Comparison of ENCODE assay signal across 29 cellular contexts in genomic region chr11:61812736-61813411, GRCh38.
"Had no signal": no experiment of that assay in that cellular context is flagged by ENCODE, and none has a peak within 500 bp of the region (broad histone marks: within the 10 kb centered on the region; RNA-seq: fewer than 3 reads in every experiment).

No MANE protein-coding gene starts in this region.

- H3K27me3 ChIP-seq: breast epithelium, pancreas, tibial nerve had no signal

- FAIRE-seq: endometrium, frontal cortex, pancreas, TTC549, urothelium cell line had no signal

- H3K36me3 ChIP-seq: breast epithelium, colonic mucosa, pancreas, prostate gland had no signal

- H3K9me3 Mint-ChIP-seq: activated naive CD4-positive, alpha-beta T cell treated with anti-CD3 and anti-CD28 coated beads, Interleukin-2, amount 50 U/mL, for 24 hours; activated naive CD8-positive, alpha-beta T cell treated with anti-CD3 and anti-CD28 coated beads, Interleukin-2, amount 50 U/mL, for 24 hours; activated T-cell treated with anti-CD3 and anti-CD28 coated beads, Interleukin-2, amount 50 U/mL, for 4 hours; activated T-helper 17 cell treated with anti-CD3 and anti-CD28 coated beads, Interleukin-2, amount 50 U/mL, for 72 hours; T-helper 1 cell treated with Interleukin-12 subunit alpha and Interleukin-12 subunit beta and Interleukin-4 antibody, amounts not matched to agents 30 μg/mL and 1 μg/mL, for 36 hours had no signal

- H3K27ac ChIP-seq: breast epithelium, colonic mucosa, epithelial cell of prostate, left ventricle myocardium inferior, pancreas, prostate gland, tibial nerve, VCaP had no signal

- H3K27ac Mint-ChIP-seq: activated naive CD4-positive, alpha-beta T cell treated with anti-CD3 and anti-CD28 coated beads, Interleukin-2, amount 50 U/mL, for 24 hours; activated naive CD8-positive, alpha-beta T cell treated with anti-CD3 and anti-CD28 coated beads, Interleukin-2, amount 50 U/mL, for 24 hours; activated T-helper 17 cell treated with anti-CD3 and anti-CD28 coated beads, Interleukin-2, amount 50 U/mL, for 72 hours; T-helper 1 cell treated with Interleukin-12 subunit alpha and Interleukin-12 subunit beta and Interleukin-4 antibody, amounts not matched to agents 30 μg/mL and 1 μg/mL, for 36 hours had no signal

- ATAC-seq: activated naive CD8-positive, alpha-beta T cell treated with anti-CD3 and anti-CD28 coated beads, Interleukin-2, amount 50 U/mL, for 24 hours; activated T-cell treated with anti-CD3 and anti-CD28 coated beads, Interleukin-2, amount 50 U/mL, for 4 hours; activated T-helper 17 cell treated with anti-CD3 and anti-CD28 coated beads, Interleukin-2, amount 50 U/mL, for 72 hours; pancreas had no signal

- H3K4me1 Mint-ChIP-seq: activated T-helper 17 cell treated with anti-CD3 and anti-CD28 coated beads, Interleukin-2, amount 50 U/mL, for 72 hours had no signal

- H3K4me1 ChIP-seq: colonic mucosa, prostate gland had no signal

- H3K4me3 ChIP-seq: breast epithelium, colonic mucosa, left ventricle myocardium inferior, lung, pancreas, prostate gland, tibial nerve had no signal

- H3K4me3 Mint-ChIP-seq: activated naive CD4-positive, alpha-beta T cell treated with anti-CD3 and anti-CD28 coated beads, Interleukin-2, amount 50 U/mL, for 24 hours; activated naive CD8-positive, alpha-beta T cell treated with anti-CD3 and anti-CD28 coated beads, Interleukin-2, amount 50 U/mL, for 24 hours; activated T-cell treated with anti-CD3 and anti-CD28 coated beads, Interleukin-2, amount 50 U/mL, for 4 hours; activated T-helper 17 cell treated with anti-CD3 and anti-CD28 coated beads, Interleukin-2, amount 50 U/mL, for 72 hours; nephron progenitor cell; T-helper 1 cell treated with Interleukin-12 subunit alpha and Interleukin-12 subunit beta and Interleukin-4 antibody, amounts not matched to agents 30 μg/mL and 1 μg/mL, for 36 hours had no signal

- H3K9me3 ChIP-seq: breast epithelium, colonic mucosa, left ventricle myocardium inferior, pancreas, prostate gland, tibial nerve had no signal

- H3K36me3 Mint-ChIP-seq: activated naive CD4-positive, alpha-beta T cell treated with anti-CD3 and anti-CD28 coated beads, Interleukin-2, amount 50 U/mL, for 24 hours had no signal

- DNase-seq: activated CD4-positive, alpha-beta T cell treated with anti-CD3 and anti-CD28 coated beads for 4 hours; activated CD4-positive, alpha-beta T cell treated with anti-CD3 and anti-CD28 coated beads, Interleukin-2, amount 50 U/mL, for 4 hours; activated CD8-positive, alpha-beta memory T cell treated with anti-CD3 and anti-CD28 coated beads, Interleukin-2, amount 50 U/mL, for 48 hours; activated naive CD8-positive, alpha-beta T cell treated with anti-CD3 and anti-CD28 coated beads, Interleukin-2, amount 50 U/mL, for 24 hours; activated T-cell treated with anti-CD3 and anti-CD28 coated beads, Interleukin-2, amount 50 U/mL, for 4 hours; amygdala; central memory CD4-positive, alpha-beta T cell; colonic mucosa; effector CD8-positive, alpha-beta T cell; islet precursor cell; left ventricle myocardium inferior; nephron progenitor cell; nucleus accumbens; stimulated activated naive CD4-positive, alpha-beta T cell; T-helper 9 cell had no signal
